ENCODE assay signal across 8 cellular contexts in the genomic region with DNA sequence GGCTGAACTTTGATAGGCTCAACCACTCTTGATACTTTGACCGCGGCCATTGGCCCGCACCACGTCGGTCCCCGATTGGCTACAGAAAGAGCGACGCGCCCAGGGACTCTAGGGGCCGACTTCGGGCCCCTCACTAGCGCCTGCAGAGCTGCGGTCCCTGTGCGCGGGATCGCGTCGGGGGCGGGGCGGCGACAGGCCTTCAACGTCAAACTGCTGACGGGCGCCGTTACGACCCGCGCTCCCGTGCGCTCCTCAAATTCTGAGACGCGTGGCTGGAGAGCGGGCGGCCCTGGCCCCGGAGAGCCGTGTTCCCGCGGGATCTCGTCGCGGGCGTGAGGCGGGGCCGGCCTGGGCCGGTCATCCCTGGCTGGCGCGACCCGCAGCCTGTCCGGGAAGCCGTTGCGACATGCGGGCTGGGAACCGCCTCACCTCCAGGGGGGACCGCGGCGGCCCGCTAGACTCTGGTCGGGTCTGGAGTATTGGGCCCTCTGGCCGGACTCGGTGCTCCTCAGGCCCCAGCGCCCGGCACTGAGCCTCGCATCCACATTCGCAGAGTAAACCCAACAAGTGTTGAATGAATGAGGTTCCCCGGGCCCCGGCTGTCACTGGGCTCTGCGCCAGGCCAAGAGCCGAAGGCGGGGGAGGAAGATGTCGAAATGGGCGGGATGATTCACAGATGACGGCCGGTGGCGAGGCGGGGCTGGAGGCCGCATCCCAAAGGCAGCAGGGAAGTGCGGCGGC. TPM values are rescaled to one million over a fixed set of nuclear protein-coding genes. Genes with fewer than 3 reads are reported as not detected.
DNase-seq lines count a peak whose midpoint lies in the region; ATAC-seq and TF ChIP-seq lines count a peak whose summit lies in the region.

No MANE protein-coding gene starts in this region.

- TF ChIP-seq POLR2A in vagina (IDR thresholded peaks at IDR 0.05), result peak in 1 of 2 donors; percentile 87

- WGBS in right cardiac atrium, result under 1% methylated on average over 78 of the region's 78 CpGs

- H3K9me3 ChIP-seq in right cardiac atrium (ENCODE audit: control insufficient read depth, low read length) (no peaks in the 10 kb centered on the region), vagina (no peaks in the 10 kb centered on the region)

- intact Hi-C loops in right cardiac atrium (cut with DNase I) (loop anchor here in 1 of 4 donors (10.0 kb wide), 1 partner anchor 84 kb away; no protein-coding TSS in a partner anchor), vagina (cut with DNase I) (loop anchor here (5.0 kb wide), 1 partner anchor 36 kb away; the partner anchor contains the start of gene ENTPD7)

- TF ChIP-seq CTCF in GM12875 (IDR thresholded peaks at IDR 0.05; ENCODE audit: borderline replicate concordance, insufficient read depth, low read depth, low read length), result no peak
- TF ChIP-seq CTCF in vagina (IDR thresholded peaks at IDR 0.05), result no peak

- peak; percentile 84 for DNase-seq in NCI-H146 (lab: John Stamatoyannopoulos, UW)
- peak; percentile 74 to 89 (median 78) for DNase-seq in T-helper 2 cell
- DNase-seq in anterior cingulate cortex (lab: John Stamatoyannopoulos, UW), result peak; percentile 42 to 100 (median 92)
- DNase-seq in right cardiac atrium, result peak; percentile 95 to 97 (median 97)
- DNase-seq in putamen (ENCODE audit: low spot score), result peak; percentile 87
- peak in 1 of 2 donors; percentile 97 for DNase-seq in vagina (ENCODE audit: extremely low spot score in 2 of 2)

- ATAC-seq in HG02763 (IDR thresholded peaks at IDR 0.05; ENCODE audit: unreplicated experiment) (peak; percentile 88), right cardiac atrium (peak; percentile 96)

- H3K4me3 ChIP-seq in GM12875 (ENCODE audit: low read depth, low read length) (peak overlapping the region; percentile 75), right cardiac atrium (ENCODE audit: low read length) (peak overlapping the region; percentile 54), vagina (peak overlapping the region; percentile 94 to 98)

- H3K36me3 ChIP-seq in vagina, result no peaks in the 10 kb centered on the region

- H3K4me1 ChIP-seq in right cardiac atrium (ENCODE audit: control insufficient read depth, insufficient read depth, low read length) (no peaks in the 10 kb centered on the region), vagina (peaks cover 48% of the 10 kb centered on the region)

- H3K27me3 ChIP-seq in right cardiac atrium (ENCODE audit: control insufficient read depth, insufficient read depth), result no peaks in the 10 kb centered on the region
- no peaks in the 10 kb centered on the region for H3K27me3 ChIP-seq in vagina

- H3K27ac ChIP-seq in right cardiac atrium (ENCODE audit: low read length) (peak overlapping the region; percentile 97), vagina (peak overlapping the region; percentile 98)

RNA-seq across cellular contexts. Expression of gene SLC25A28, which starts 0.6 kb away (rescaled TPM):
- 10 to 100 TPM; 39.7 to 52.6 (median 49.8) TPM for total RNA-seq in right cardiac atrium
- polyA plus RNA-seq in right cardiac atrium, result 56.5 TPM
- 31.2 TPM for total RNA-seq in vagina

RNA-seq across cellular contexts. Expression of gene ENTPD7, which starts 38.4 kb away (rescaled TPM):
- total RNA-seq in right cardiac atrium (1 to 10 TPM; 1.9 to 5.5 (median 3.3) TPM), vagina (6.6 TPM)
- polyA plus RNA-seq in right cardiac atrium, result 0.70 TPM
